32 cellular contexts compared by ENCODE assay signal in the genomic region with DNA sequence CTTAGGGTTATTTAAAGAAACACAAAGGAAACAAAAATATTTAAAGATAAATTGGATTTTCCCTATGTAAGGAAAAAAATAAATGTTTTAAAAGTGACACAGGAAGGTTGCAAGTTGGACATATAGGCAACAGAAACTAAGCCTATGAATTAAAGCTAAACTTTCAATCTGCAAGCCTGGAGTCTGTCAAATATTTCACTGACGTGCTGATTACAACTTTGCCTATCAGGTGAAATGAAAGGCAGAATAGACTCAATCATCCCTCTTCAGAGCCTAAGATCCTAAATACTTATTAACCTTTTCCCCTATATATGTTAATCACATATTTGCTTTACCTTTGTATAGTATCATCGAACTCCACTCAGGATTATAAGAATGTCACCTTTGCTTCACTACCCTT.
"Had no signal": no experiment of that assay in that cellular context is flagged by ENCODE, and none has a peak within 500 bp of the region (broad histone marks: within the 10 kb centered on the region; RNA-seq: fewer than 3 reads in every experiment).

No MANE protein-coding gene starts in this region.

- FAIRE-seq: astrocyte, bronchial epithelial cell had no signal

- DNase-seq: activated effector memory CD4-positive, alpha-beta T cell treated with anti-CD3 and anti-CD28 coated beads, Interleukin-2, amount 50 U/mL, for 16 hours; activated effector memory CD4-positive, alpha-beta T cell treated with Interleukin-2 at 50 U/mL for 16 hours; activated gamma-delta T cell; activated gamma-delta T cell treated with Interleukin-2 at 50 U/mL for 16 hours; activated naive CD4-positive, alpha-beta T cell; activated naive CD4-positive, alpha-beta T cell treated with anti-CD3 and anti-CD28 coated beads for 36 hours; activated naive CD4-positive, alpha-beta T cell treated with anti-CD3 and anti-CD28 coated beads, Interleukin-2, amount 10 ng/mL, durations not matched to agents 7 days and 5 days; activated naive CD4-positive, alpha-beta T cell treated with anti-CD3 and anti-CD28 coated beads, Interleukin-2, amount 50 U/mL, for 16 hours; activated naive CD4-positive, alpha-beta T cell treated with Interleukin-2 at 50 U/mL for 16 hours; activated naive CD8-positive, alpha-beta T cell treated with anti-CD3 and anti-CD28 coated beads for 36 hours; activated naive CD8-positive, alpha-beta T cell treated with anti-CD3 and anti-CD28 coated beads, Interleukin-2, amount 10 ng/mL, durations not matched to agents 7 days and 5 days; activated naive CD8-positive, alpha-beta T cell treated with anti-CD3 and anti-CD28 coated beads, Interleukin-2, amount 50 U/mL, for 24 hours; activated T-cell treated with anti-CD3 and anti-CD28 coated beads, Interleukin-2, amount 50 U/mL, for 1 hour; activated T-cell treated with anti-CD3 and anti-CD28 coated beads, Interleukin-2, amount 50 U/mL, for 24 hours; activated T-cell treated with anti-CD3 and anti-CD28 coated beads, Interleukin-2, amount 50 U/mL, for 4 hours; activated T-cell treated with anti-CD3 and anti-CD28 coated beads, Interleukin-2, amount 50 U/mL, for 48 hours; activated T-cell treated with anti-CD3 and anti-CD28 coated beads, Interleukin-2, amount 50 U/mL, for 72 hours; adrenal gland; amniotic stem cell; amygdala; anterior cingulate cortex; aorta; body of pancreas; brain microvascular endothelial cell; caudate nucleus; central memory CD4-positive, alpha-beta T cell; cerebellar nuclear complex had no signal

- H3K4me1 ChIP-seq: adrenal gland, ascending aorta, body of pancreas, breast epithelium had no signal

- H3K27ac ChIP-seq: adrenal gland, ascending aorta, body of pancreas, brain microvascular endothelial cell, breast epithelium, cardiac muscle cell had no signal

- H3K4me3 ChIP-seq: adrenal gland, ascending aorta, body of pancreas, breast epithelium, cardiac muscle cell had no signal

- H3K9me3 ChIP-seq: adrenal gland, ascending aorta, body of pancreas, breast epithelium had no signal

- H3K36me3 ChIP-seq: adrenal gland, ascending aorta, brain microvascular endothelial cell, breast epithelium, cardiac muscle cell had no signal

- H3K27me3 ChIP-seq: adrenal gland, ascending aorta, body of pancreas, brain microvascular endothelial cell, breast epithelium, cardiac muscle cell had no signal
